ENCODE assay signal across 17 cellular contexts in genomic region chr2:208192611-208193248, GRCh38. TPM values are rescaled to one million over a fixed set of nuclear protein-coding genes. Genes with fewer than 3 reads are reported as not detected.
DNase-seq lines count a peak whose midpoint lies in the region; ATAC-seq, FAIRE-seq and TF ChIP-seq lines count a peak whose summit lies in the region.
"Had no signal": no experiment of that assay in that cellular context is flagged by ENCODE, and none has a peak within 500 bp of the region (broad histone marks: within the 10 kb centered on the region; RNA-seq: fewer than 3 reads in every experiment).

No MANE protein-coding gene starts in this region.

- TF ChIP-seq EP300 in stomach (IDR thresholded peaks at IDR 0.05), result no peak

- dilution Hi-C loops in keratinocyte (cut with MboI; ENCODE audit: extremely low pct_ligation_motif_present, low sequenced_read_pairs), result no loop called here

- H3K27me3 ChIP-seq in keratinocyte (ENCODE audit: control insufficient read depth, extremely low read depth, insufficient read depth, low read length) (no peaks in the 10 kb centered on the region), stomach (peaks cover 0 to 8% (median 0%) of the 10 kb centered on the region in 3 donors), endodermal cell (ENCODE audit: control insufficient read depth, insufficient read depth, low read length, poor library complexity, severe bottlenecking) (no peaks in the 10 kb centered on the region)
- H3K27me3 ChIP-seq: BLaER1 had no signal

- no peak overlapping the region for H3K4me3 Mint-ChIP-seq in endodermal cell
- H3K4me3 Mint-ChIP-seq: CD8-positive, alpha-beta memory T cell had no signal

- peaks cover 27% of the 10 kb centered on the region for H3K4me1 Mint-ChIP-seq in endodermal cell
- H3K4me1 Mint-ChIP-seq: CD8-positive, alpha-beta memory T cell had no signal

- peaks cover 2% of the 10 kb centered on the region for H3K9me3 Mint-ChIP-seq in endodermal cell
- H3K9me3 Mint-ChIP-seq: CD8-positive, alpha-beta memory T cell had no signal

- FAIRE-seq in keratinocyte (lab: Jason Lieb, UNC), result peak; percentile 59
- FAIRE-seq: RCC 7860 had no signal

- H3K9ac ChIP-seq in keratinocyte (ENCODE audit: control insufficient read depth, extremely low read depth, insufficient read depth, low read length) (no peak overlapping the region), endodermal cell (ENCODE audit: extremely low read depth, low read length, poor library complexity, severe bottlenecking) (no peak overlapping the region)
- H3K9ac ChIP-seq: BLaER1 had no signal

- no peak for TF ChIP-seq POLR2A in stomach (IDR thresholded peaks at IDR 0.05)

- TF ChIP-seq CTCF in LNCaP clone FGC (IDR thresholded peaks at IDR 0.05; ENCODE audit: control insufficient read depth, extremely low read depth, insufficient read depth) (no peak), WI38 (IDR thresholded peaks at IDR 0.05; ENCODE audit: low read depth, low read length) (no peak), keratinocyte (optimal IDR thresholded peaks at IDR 0.05 in 1 of 3, IDR thresholded peaks at IDR 0.05 in 1 of 3, conservative IDR thresholded peaks at IDR 0.05 in 1 of 3; ENCODE audit: extremely low read depth in 1 of 3, insufficient read depth in 2 of 3, low read length in 3 of 3) (no peak), stomach (IDR thresholded peaks at IDR 0.05) (no peak), endodermal cell (conservative IDR thresholded peaks at IDR 0.05) (no peak)

- H3K4me3 ChIP-seq in LNCaP clone FGC (ENCODE audit: low read depth, low read length) (no peak overlapping the region), WI38 (ENCODE audit: low read depth, low read length) (peak overlapping the region; percentile 20; the same call in 1 of the 2 replicates), keratinocyte (ENCODE audit: control insufficient read depth in 2 of 3, extremely low read depth in 1 of 3, insufficient read depth in 2 of 3, low read depth in 1 of 3, low read length in 3 of 3) (no peak overlapping the region), stomach (no peak overlapping the region), endodermal cell (ENCODE audit: low read length) (no peak overlapping the region)
- H3K4me3 ChIP-seq: BLaER1, HAP-1 had no signal

- no peaks in the 10 kb centered on the region for H3K79me2 ChIP-seq in keratinocyte (ENCODE audit: control insufficient read depth, insufficient read depth, low read length)

- H3K36me3 ChIP-seq in keratinocyte (ENCODE audit: control insufficient read depth in 2 of 2, extremely low read depth in 1 of 2, insufficient read depth in 2 of 2, low read length in 2 of 2) (no peaks in the 10 kb centered on the region), stomach (no peaks in the 10 kb centered on the region), endodermal cell (ENCODE audit: control insufficient read depth, insufficient read depth, low read length) (no peaks in the 10 kb centered on the region)
- H3K36me3 ChIP-seq: BLaER1, HAP-1 had no signal

- no peak overlapping the region for H3K27ac Mint-ChIP-seq in endodermal cell
- H3K27ac Mint-ChIP-seq: CD8-positive, alpha-beta memory T cell had no signal

- H3K4me1 ChIP-seq in keratinocyte (ENCODE audit: control insufficient read depth, extremely low read depth, insufficient read depth, low read length) (peaks cover 9% of the 10 kb centered on the region), stomach (no peaks in the 10 kb centered on the region), endodermal cell (ENCODE audit: control insufficient read depth, insufficient read depth, low read length) (peaks cover 4% of the 10 kb centered on the region)
- H3K4me1 ChIP-seq: BLaER1, HAP-1 had no signal

- no peak overlapping the region for H2AFZ ChIP-seq in keratinocyte (ENCODE audit: control insufficient read depth, low read length)

- H3K27ac ChIP-seq in keratinocyte (ENCODE audit: control insufficient read depth, insufficient read depth, low read length) (no peak overlapping the region), stomach (no peak overlapping the region), endodermal cell (ENCODE audit: low read depth, low read length) (no peak overlapping the region)
- H3K27ac ChIP-seq: BLaER1 had no signal

- H3K27me3 Mint-ChIP-seq in endodermal cell (ENCODE audit: insufficient read depth), result no peaks in the 10 kb centered on the region

- 59 to 69% (median 65%) methylated on average over 8 of the region's 8 CpGs for WGBS in stomach, 5 donors
- 92 to 100% methylated on average over 3 to 8 of the region's 8 CpGs for WGBS in endodermal cell (ENCODE audit: insufficient coverage in 1 of 2, insufficient read length in 1 of 2), 2 experiments

- no peaks in the 10 kb centered on the region for H4K20me1 ChIP-seq in keratinocyte (ENCODE audit: control insufficient read depth, extremely low read depth, insufficient read depth, low read length)
- H4K20me1 ChIP-seq: BLaER1 had no signal

- DNase-seq in LNCaP clone FGC (ENCODE audit: low read depth) (peak; percentile 7), keratinocyte (ENCODE audit: low read depth, low spot score) (no peak), stomach (peak; percentile 55), endodermal cell (no peak)
- DNase-seq: CD8-positive, alpha-beta memory T cell; EL; MM.1S; NCI-H1105; NCI-H187; NCI-H748 treated with DMSO at 0.1 percent for 48 hours; SIG-M5 had no signal

- H3K9me3 ChIP-seq in keratinocyte (ENCODE audit: control insufficient read depth, low read depth, low read length) (no peaks in the 10 kb centered on the region), stomach (no peaks in the 10 kb centered on the region), endodermal cell (ENCODE audit: control insufficient read depth, low read length) (no peaks in the 10 kb centered on the region)
- H3K9me3 ChIP-seq: BLaER1, HAP-1 had no signal

- intact Hi-C loops in stomach (cut with DNase I; ENCODE audit: low total_unique reads), result no loop called here

- no peaks in the 10 kb centered on the region for H3K9me1 ChIP-seq in keratinocyte (ENCODE audit: control insufficient read depth, extremely low read depth, insufficient read depth, low read length)

- no peak for ATAC-seq in GM21576 (IDR thresholded peaks at IDR 0.05; ENCODE audit: unreplicated experiment)
- no peak for ATAC-seq in GM19467 (IDR thresholded peaks at IDR 0.05; ENCODE audit: unreplicated experiment)

- no peaks in the 10 kb centered on the region for H3K36me3 Mint-ChIP-seq in endodermal cell (ENCODE audit: low read depth)
- H3K36me3 Mint-ChIP-seq: CD8-positive, alpha-beta memory T cell had no signal

- peak overlapping the region; percentile 47 for H3K4me2 ChIP-seq in keratinocyte (ENCODE audit: control insufficient read depth, extremely low read depth, insufficient read depth, low read depth, low read length)
- H3K4me2 ChIP-seq: BLaER1 had no signal

RNA-seq across cellular contexts. Expression of gene C2orf80, which starts 2.9 kb away (rescaled TPM):
- polyA plus RNA-seq in keratinocyte, result not detected in 3 replicates
- not detected for polyA plus RNA-seq in keratinocyte (2011; ENCODE audit: low read depth)
- not detected in 2 replicates for polyA plus RNA-seq in keratinocyte (2011; cell fraction: cytosol; rRNA removed)
- polyA plus RNA-seq in keratinocyte (2011; cell fraction: nucleus; rRNA removed), result not detected in 2 replicates
- not detected in 2 replicates for polyA plus RNA-seq in keratinocyte (2012; ENCODE audit: low replicate concordance)
- polyA minus RNA-seq in keratinocyte, result not detected in 3 replicates
- not detected for polyA minus RNA-seq in keratinocyte (2011; cell fraction: cytosol; rRNA and poly(A)+ RNA removed)
- not detected in 2 replicates for polyA minus RNA-seq in keratinocyte (2011; cell fraction: nucleus; rRNA and poly(A)+ RNA removed)
- total RNA-seq in stomach, result not detected
- not detected for polyA plus RNA-seq in stomach
- under 1 TPM in 1 of 2 donors, not detected in 1; 0.55 TPM for total RNA-seq in endodermal cell
- 1.9 TPM for polyA plus RNA-seq in endodermal cell (2013, experiment 1 of 2)
- 1.5 TPM for polyA plus RNA-seq in endodermal cell (2013, experiment 2 of 2)
- total RNA-seq: CD8-positive, alpha-beta memory T cell had no signal
- polyA plus RNA-seq: CD8-positive, alpha-beta memory T cell had no signal

RNA-seq across cellular contexts. Expression of gene CRYGA, which starts 29.3 kb away (rescaled TPM):
- not detected in 3 replicates for polyA plus RNA-seq in keratinocyte
- polyA plus RNA-seq in keratinocyte (2011; ENCODE audit: low read depth), result not detected
- polyA plus RNA-seq in keratinocyte (2011; cell fraction: cytosol; rRNA removed), result not detected in 2 replicates
- polyA plus RNA-seq in keratinocyte (2011; cell fraction: nucleus; rRNA removed), result not detected in 2 replicates
- not detected in 2 replicates for polyA plus RNA-seq in keratinocyte (2012; ENCODE audit: low replicate concordance)
- polyA minus RNA-seq in keratinocyte, result not detected in 3 replicates
- not detected for polyA minus RNA-seq in keratinocyte (2011; cell fraction: cytosol; rRNA and poly(A)+ RNA removed)
- not detected in 2 replicates for polyA minus RNA-seq in keratinocyte (2011; cell fraction: nucleus; rRNA and poly(A)+ RNA removed)
- not detected for total RNA-seq in stomach
- not detected for polyA plus RNA-seq in stomach
- total RNA-seq in endodermal cell, result not detected
- polyA plus RNA-seq in endodermal cell (2013, experiment 1 of 2), result not detected
- polyA plus RNA-seq in endodermal cell (2013, experiment 2 of 2), result not detected
- total RNA-seq: CD8-positive, alpha-beta memory T cell had no signal
- polyA plus RNA-seq: CD8-positive, alpha-beta memory T cell had no signal

RNA-seq across cellular contexts. Expression of gene CRYGB, which starts 46.8 kb away (rescaled TPM):
- polyA plus RNA-seq in keratinocyte (not detected in 3 replicates), stomach (not detected)
- polyA plus RNA-seq in keratinocyte (2011; ENCODE audit: low read depth), result not detected
- polyA plus RNA-seq in keratinocyte (2011; cell fraction: cytosol; rRNA removed), result not detected in 2 replicates
- polyA plus RNA-seq in keratinocyte (2011; cell fraction: nucleus; rRNA removed), result not detected in 2 replicates
- polyA plus RNA-seq in keratinocyte (2012; ENCODE audit: low replicate concordance), result not detected in 2 replicates
- not detected in 3 replicates for polyA minus RNA-seq in keratinocyte
- polyA minus RNA-seq in keratinocyte (2011; cell fraction: cytosol; rRNA and poly(A)+ RNA removed), result not detected
- polyA minus RNA-seq in keratinocyte (2011; cell fraction: nucleus; rRNA and poly(A)+ RNA removed), result not detected in 2 replicates
- total RNA-seq in stomach (not detected), endodermal cell (under 1 TPM in 1 of 2 donors, not detected in 1; 0.46 TPM)
- not detected for polyA plus RNA-seq in endodermal cell (2013, experiment 1 of 2)
- polyA plus RNA-seq in endodermal cell (2013, experiment 2 of 2), result not detected
- total RNA-seq: CD8-positive, alpha-beta memory T cell had no signal
- polyA plus RNA-seq: CD8-positive, alpha-beta memory T cell had no signal

Comparison
In these comparisons a context has a peak if more than half of its experiments do, and no peak if none do; other contexts are left out.
1. DNase-seq: peak in LNCaP clone FGC (single experiment) and stomach (single experiment); none in keratinocyte (single experiment) and endodermal cell (single experiment).